ENCODE assay signal across 8 cellular contexts in genomic region chr1:1399187-1399869, GRCh38. TPM values are rescaled to one million over a fixed set of nuclear protein-coding genes. Genes with fewer than 3 reads are reported as not detected.
DNase-seq lines count a peak whose midpoint lies in the region; ATAC-seq and TF ChIP-seq lines count a peak whose summit lies in the region.

CCNL2 (minus strand) TSS chr1:1399335; CDS start chr1:1399306, 29 bp downstream.

- peaks cover 52% of the 10 kb centered on the region for H3K36me3 ChIP-seq in OCI-LY3 (replicated peaks; ENCODE audit: low read depth, low read length)

- H3K4me3 ChIP-seq in OCI-LY3 (ENCODE audit: low read length) (peak within 1 kb of the TSS; percentile 96), mononuclear cell (ENCODE audit: low read length) (peak within 1 kb of the TSS; percentile 94)

- peaks cover 20% of the 10 kb centered on the region for H3K4me1 ChIP-seq in OCI-LY3 (ENCODE audit: low read length)
- H3K4me1 ChIP-seq in mononuclear cell (ENCODE audit: insufficient read depth, low read length): peaks cover 35% of the 10 kb centered on the region

- no peak within 1 kb of the TSS for H2AFZ ChIP-seq in OCI-LY3 (ENCODE audit: low read depth, low read length)

- H3K9me3 ChIP-seq in OCI-LY3 (ENCODE audit: insufficient read depth, low read length) (no peaks in the 10 kb centered on the region), mononuclear cell (ENCODE audit: low read depth, low read length) (no peaks in the 10 kb centered on the region)

- H4K20me1 ChIP-seq in OCI-LY3 (ENCODE audit: insufficient read depth, low read length): no peaks in the 10 kb centered on the region

- H3K9ac ChIP-seq in OCI-LY3 (ENCODE audit: low read length): peak within 1 kb of the TSS; percentile 94

- peak within 1 kb of the TSS; percentile 95 for H3K4me2 ChIP-seq in OCI-LY3 (ENCODE audit: low read length)

- H3K27ac ChIP-seq in OCI-LY3 (ENCODE audit: low read length): peak within 1 kb of the TSS; percentile 65

- ATAC-seq in GM21526 (IDR thresholded peaks at IDR 0.05; ENCODE audit: low FRiP score, unreplicated experiment): peak; percentile 91

- H3K27me3 ChIP-seq in OCI-LY3 (ENCODE audit: low read depth, low read length) (no peaks in the 10 kb centered on the region), mononuclear cell (ENCODE audit: insufficient read depth, low read length) (no peaks in the 10 kb centered on the region)

- H3K79me2 ChIP-seq in OCI-LY3 (ENCODE audit: low read length): peaks cover 73% of the 10 kb centered on the region

- peak; percentile 88 for DNase-seq in DMS 273 treated with DMSO at 0.1 percent for 48 hours (lab: John Stamatoyannopoulos, UW)
- DNase-seq in HuH-7.5 (ENCODE audit: low spot score): peak; percentile 94
- peak; percentile 98 for DNase-seq in activated T-cell treated with anti-CD3 and anti-CD28 coated beads for 1 hour (ENCODE audit: low read depth)
- DNase-seq in epidermal melanocyte (ENCODE audit: insufficient read length, low spot score): peak; percentile 96
- DNase-seq in stimulated activated CD8-positive, alpha-beta memory T cell treated with anti-CD3 and anti-CD28 coated beads, Interleukin-4, amount 100 ng/mL, for 1 hour (ENCODE audit: low read depth in 2 of 2, low spot score in 1 of 2): peak; percentile 94 to 98

- peak; percentile 21; the same call in 1 of the 2 replicates for TF ChIP-seq CTCF in OCI-LY3 (IDR thresholded peaks at IDR 0.05; ENCODE audit: low read depth, low read length)

RNA-seq across cellular contexts. Expression of gene CCNL2, which starts in this region (rescaled TPM):
- total RNA-seq in mononuclear cell: 127 TPM

Comparison
In these comparisons a context has a peak if more than half of its experiments do, and no peak if none do; other contexts are left out.
1. Peak in every context shown above with its lines: DNase-seq, ATAC-seq, H3K4me3 ChIP-seq and H3K27ac ChIP-seq.